Comparison of ENCODE assay signal across 2 cellular contexts in the genomic region with DNA sequence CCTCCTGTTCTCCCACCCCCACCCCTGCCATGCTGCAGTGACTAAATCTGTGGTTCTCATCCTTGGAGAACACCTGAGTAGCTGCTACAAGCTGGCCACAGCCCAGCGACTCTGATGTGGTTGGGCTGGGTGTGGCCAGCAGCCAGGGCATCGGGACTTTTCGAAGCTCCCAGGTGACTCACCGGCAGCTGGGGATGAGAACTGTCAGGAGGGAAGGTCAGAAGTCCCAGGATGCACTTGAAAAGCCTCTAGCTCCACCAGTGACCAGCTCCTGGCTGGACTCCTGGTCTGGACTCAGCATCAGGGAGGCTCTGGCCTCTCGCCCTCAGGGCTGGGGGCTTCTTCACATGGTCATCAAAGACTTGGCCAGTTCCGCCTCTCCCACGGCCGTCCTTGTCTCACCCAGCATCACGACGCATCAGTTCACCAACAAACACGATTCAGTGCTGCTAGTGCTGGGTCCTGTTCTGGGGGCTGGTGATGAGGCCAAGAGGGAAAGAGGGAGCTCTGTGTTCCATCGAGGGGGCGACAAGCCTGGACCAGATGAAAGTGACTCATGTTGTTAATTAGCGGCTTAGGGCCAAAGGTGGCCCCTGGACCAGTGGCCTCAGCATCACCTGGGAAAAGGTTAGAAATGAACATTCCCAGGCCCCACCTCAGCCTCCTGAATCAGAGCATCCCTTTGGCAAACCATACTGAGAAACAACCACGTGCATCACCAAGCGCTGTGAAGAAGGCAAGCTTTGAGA.
TF ChIP-seq lines count a peak whose summit lies in the region.

No MANE protein-coding gene starts in this region.

TF ChIP-seq in HCT116, 20 proteins besides CTCF, POLR2A, EP300 and RAD21 (continued from another document):
- TF ChIP-seq, protein P1, sequence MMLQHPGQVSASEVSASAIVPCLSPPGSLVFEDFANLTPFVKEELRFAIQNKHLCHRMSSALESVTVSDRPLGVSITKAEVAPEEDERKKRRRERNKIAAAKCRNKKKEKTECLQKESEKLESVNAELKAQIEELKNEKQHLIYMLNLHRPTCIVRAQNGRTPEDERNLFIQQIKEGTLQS (IDR thresholded peaks at IDR 0.05) = no peak
- TF ChIP-seq, protein P2, sequence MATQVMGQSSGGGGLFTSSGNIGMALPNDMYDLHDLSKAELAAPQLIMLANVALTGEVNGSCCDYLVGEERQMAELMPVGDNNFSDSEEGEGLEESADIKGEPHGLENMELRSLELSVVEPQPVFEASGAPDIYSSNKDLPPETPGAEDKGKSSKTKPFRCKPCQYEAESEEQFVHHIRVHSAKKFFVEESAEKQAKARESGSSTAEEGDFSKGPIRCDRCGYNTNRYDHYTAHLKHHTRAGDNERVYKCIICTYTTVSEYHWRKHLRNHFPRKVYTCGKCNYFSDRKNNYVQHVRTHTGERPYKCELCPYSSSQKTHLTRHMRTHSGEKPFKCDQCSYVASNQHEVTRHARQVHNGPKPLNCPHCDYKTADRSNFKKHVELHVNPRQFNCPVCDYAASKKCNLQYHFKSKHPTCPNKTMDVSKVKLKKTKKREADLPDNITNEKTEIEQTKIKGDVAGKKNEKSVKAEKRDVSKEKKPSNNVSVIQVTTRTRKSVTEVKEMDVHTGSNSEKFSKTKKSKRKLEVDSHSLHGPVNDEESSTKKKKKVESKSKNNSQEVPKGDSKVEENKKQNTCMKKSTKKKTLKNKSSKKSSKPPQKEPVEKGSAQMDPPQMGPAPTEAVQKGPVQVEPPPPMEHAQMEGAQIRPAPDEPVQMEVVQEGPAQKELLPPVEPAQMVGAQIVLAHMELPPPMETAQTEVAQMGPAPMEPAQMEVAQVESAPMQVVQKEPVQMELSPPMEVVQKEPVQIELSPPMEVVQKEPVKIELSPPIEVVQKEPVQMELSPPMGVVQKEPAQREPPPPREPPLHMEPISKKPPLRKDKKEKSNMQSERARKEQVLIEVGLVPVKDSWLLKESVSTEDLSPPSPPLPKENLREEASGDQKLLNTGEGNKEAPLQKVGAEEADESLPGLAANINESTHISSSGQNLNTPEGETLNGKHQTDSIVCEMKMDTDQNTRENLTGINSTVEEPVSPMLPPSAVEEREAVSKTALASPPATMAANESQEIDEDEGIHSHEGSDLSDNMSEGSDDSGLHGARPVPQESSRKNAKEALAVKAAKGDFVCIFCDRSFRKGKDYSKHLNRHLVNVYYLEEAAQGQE (IDR thresholded peaks at IDR 0.05; ENCODE audit: low read depth) = no peak
- TF ChIP-seq POLR2AphosphoS5 (IDR thresholded peaks at IDR 0.05; ENCODE audit: low read depth, low read length) = peak; percentile 88
- peak; percentile 98 for TF ChIP-seq TCF7L2 (IDR thresholded peaks at IDR 0.05; ENCODE audit: borderline replicate concordance, extremely low read depth, insufficient read depth, insufficient read length)
- TF ChIP-seq ELF1 (IDR thresholded peaks at IDR 0.05; ENCODE audit: borderline replicate concordance, low read depth) = no peak
- no peak for TF ChIP-seq SIN3A (IDR thresholded peaks at IDR 0.05; ENCODE audit: low read depth)
- TF ChIP-seq CEBPB (IDR thresholded peaks at IDR 0.05; ENCODE audit: low read depth) = no peak
- TF ChIP-seq, protein P3, sequence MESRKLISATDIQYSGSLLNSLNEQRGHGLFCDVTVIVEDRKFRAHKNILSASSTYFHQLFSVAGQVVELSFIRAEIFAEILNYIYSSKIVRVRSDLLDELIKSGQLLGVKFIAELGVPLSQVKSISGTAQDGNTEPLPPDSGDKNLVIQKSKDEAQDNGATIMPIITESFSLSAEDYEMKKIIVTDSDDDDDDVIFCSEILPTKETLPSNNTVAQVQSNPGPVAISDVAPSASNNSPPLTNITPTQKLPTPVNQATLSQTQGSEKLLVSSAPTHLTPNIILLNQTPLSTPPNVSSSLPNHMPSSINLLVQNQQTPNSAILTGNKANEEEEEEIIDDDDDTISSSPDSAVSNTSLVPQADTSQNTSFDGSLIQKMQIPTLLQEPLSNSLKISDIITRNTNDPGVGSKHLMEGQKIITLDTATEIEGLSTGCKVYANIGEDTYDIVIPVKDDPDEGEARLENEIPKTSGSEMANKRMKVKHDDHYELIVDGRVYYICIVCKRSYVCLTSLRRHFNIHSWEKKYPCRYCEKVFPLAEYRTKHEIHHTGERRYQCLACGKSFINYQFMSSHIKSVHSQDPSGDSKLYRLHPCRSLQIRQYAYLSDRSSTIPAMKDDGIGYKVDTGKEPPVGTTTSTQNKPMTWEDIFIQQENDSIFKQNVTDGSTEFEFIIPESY (IDR thresholded peaks at IDR 0.05; ENCODE audit: extremely low read depth, insufficient replicate concordance, low read length) = peak; percentile 85
- no peak for TF ChIP-seq YY1 (IDR thresholded peaks at IDR 0.05; ENCODE audit: extremely low read depth, insufficient replicate concordance, low read depth, low read length)
- TF ChIP-seq ZNF274 (IDR thresholded peaks at IDR 0.05; ENCODE audit: low read depth, low read length) = no peak

TF ChIP-seq in SK-N-SH treated with all-trans-retinoic acid at 6 μM for 48 hours, 23 proteins besides CTCF, POLR2A, EP300 and RAD21 (continued from another document):
- TF ChIP-seq, protein P4, sequence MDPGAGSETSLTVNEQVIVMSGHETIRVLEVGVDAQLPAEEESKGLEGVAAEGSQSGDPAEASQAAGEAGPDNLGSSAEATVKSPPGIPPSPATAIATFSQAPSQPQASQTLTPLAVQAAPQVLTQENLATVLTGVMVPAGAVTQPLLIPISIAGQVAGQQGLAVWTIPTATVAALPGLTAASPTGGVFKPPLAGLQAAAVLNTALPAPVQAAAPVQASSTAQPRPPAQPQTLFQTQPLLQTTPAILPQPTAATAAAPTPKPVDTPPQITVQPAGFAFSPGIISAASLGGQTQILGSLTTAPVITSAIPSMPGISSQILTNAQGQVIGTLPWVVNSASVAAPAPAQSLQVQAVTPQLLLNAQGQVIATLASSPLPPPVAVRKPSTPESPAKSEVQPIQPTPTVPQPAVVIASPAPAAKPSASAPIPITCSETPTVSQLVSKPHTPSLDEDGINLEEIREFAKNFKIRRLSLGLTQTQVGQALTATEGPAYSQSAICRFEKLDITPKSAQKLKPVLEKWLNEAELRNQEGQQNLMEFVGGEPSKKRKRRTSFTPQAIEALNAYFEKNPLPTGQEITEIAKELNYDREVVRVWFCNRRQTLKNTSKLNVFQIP (CRISPR knock-in tag; IDR thresholded peaks at IDR 0.05; ENCODE audit: borderline replicate concordance, low read depth) = no peak
- no peak for TF ChIP-seq ZNF8 (CRISPR knock-in tag; IDR thresholded peaks at IDR 0.05)
TF ChIP-seq in SK-N-SH treated with all-trans-retinoic acid at 6 μM for 48 hours: peak in this region for 0.
